In the genomic region with DNA sequence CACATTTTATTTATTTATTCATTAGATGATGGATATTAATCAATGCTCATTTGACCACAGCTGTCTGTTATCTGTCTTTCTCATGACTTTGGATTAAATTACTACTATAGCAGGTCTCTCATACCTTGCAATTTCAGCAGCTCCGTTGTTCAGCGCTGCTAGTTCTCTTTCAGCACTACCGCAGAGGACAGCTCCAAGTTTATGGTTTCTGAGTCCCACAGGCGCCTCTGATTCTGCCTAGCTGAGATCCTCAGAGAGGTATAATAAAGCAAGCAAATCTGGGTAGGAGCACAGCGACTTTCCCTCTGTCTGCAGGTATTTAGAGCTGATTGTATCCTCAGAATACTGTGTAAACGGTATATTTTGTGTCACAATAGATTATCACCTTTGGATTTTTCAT, we compare ENCODE assay signal across 12 cellular contexts.
A peak's percentile ranks its signal among the peaks of the same experiment; 100 is the strongest.
DNase-seq lines count a peak whose midpoint lies in the region; ATAC-seq, FAIRE-seq and TF ChIP-seq lines count a peak whose summit lies in the region.
"Had no signal": no experiment of that assay in that cellular context is flagged by ENCODE, and none has a peak within 500 bp of the region (broad histone marks: within the 10 kb centered on the region; RNA-seq: fewer than 3 reads in every experiment).

No MANE protein-coding gene starts in this region.

- DNase-seq in COLO829 (ENCODE audit: low spot score) = peak; percentile 2
- peak; percentile 12 for DNase-seq in HEK293T (ENCODE audit: extremely low spot score)
- peak; percentile 3 for DNase-seq in SK-N-MC (ENCODE audit: low read depth, low spot score)
- peak; percentile 44 for DNase-seq in kidney glomerular epithelial cell (lab: John Stamatoyannopoulos, UW)
- DNase-seq in GM19239 (ENCODE audit: insufficient read length, low spot score) = no peak
- DNase-seq in CD8-positive, alpha-beta T cell = no peak
- no peak for DNase-seq in stimulated activated CD4-positive, alpha-beta T cell treated with anti-CD3 and anti-CD28 coated beads, Interleukin-2, amount 100 ng/mL, for 24 hours
- DNase-seq: activated T-cell treated with anti-CD3 and anti-CD28 coated beads for 4 hours; NCI-H2029 treated with DMSO at 0.1 percent for 48 hours; stimulated activated naive B cell treated with anti-CD40 and anti-IgM and Interleukin-4, amounts not matched to agents 10 μg/mL and 1 μg/mL and 100 μg/mL, for 72 hours had no signal

- no peaks in the 10 kb centered on the region for H3K27me3 Mint-ChIP-seq in CD8-positive, alpha-beta T cell (ENCODE audit: low read depth)
- H3K27me3 Mint-ChIP-seq: stimulated activated naive B cell treated with anti-CD40 and anti-IgM and Interleukin-4, amounts not matched to agents 10 μg/mL and 1 μg/mL and 100 μg/mL, for 72 hours had no signal

- no peak overlapping the region for H3K9ac ChIP-seq in SK-N-MC (ENCODE audit: insufficient read length)

- no peak for ATAC-seq in GM18519 (IDR thresholded peaks at IDR 0.05; ENCODE audit: low FRiP score, unreplicated experiment)
- ATAC-seq in CD8-positive, alpha-beta T cell = no peak
- ATAC-seq: stimulated activated naive B cell treated with anti-CD40 and anti-IgM and Interleukin-4, amounts not matched to agents 10 μg/mL and 1 μg/mL and 100 μg/mL, for 72 hours had no signal

- H3K27ac Mint-ChIP-seq in CD8-positive, alpha-beta T cell = no peak overlapping the region
- H3K27ac Mint-ChIP-seq: stimulated activated naive B cell treated with anti-CD40 and anti-IgM and Interleukin-4, amounts not matched to agents 10 μg/mL and 1 μg/mL and 100 μg/mL, for 72 hours had no signal

- no peak overlapping the region for H3K4me3 ChIP-seq in SK-N-MC
- H3K4me3 ChIP-seq in CD8-positive, alpha-beta T cell (ENCODE audit: low read depth, low read length) = no peak overlapping the region

- POLR2A ChIA-PET in HEK293T (lab: Yijun Ruan, JAX) = no interaction called here
- POLR2A ChIA-PET in CD8-positive, alpha-beta T cell (lab: Charles Lee) = no interaction called here

- no peaks in the 10 kb centered on the region for H3K36me3 ChIP-seq in SK-N-MC (ENCODE audit: insufficient read depth, low read length)
- H3K36me3 ChIP-seq in CD8-positive, alpha-beta T cell (ENCODE audit: insufficient read depth, low read length) = no peaks in the 10 kb centered on the region

- H3K27me3 ChIP-seq in CD8-positive, alpha-beta T cell (ENCODE audit: insufficient read depth, low read length) = no peaks in the 10 kb centered on the region

- peaks cover 13% of the 10 kb centered on the region for H3K9me3 Mint-ChIP-seq in CD8-positive, alpha-beta T cell

- no peak overlapping the region for H3K27ac ChIP-seq in SK-N-MC
- no peak overlapping the region for H3K27ac ChIP-seq in CD8-positive, alpha-beta T cell (ENCODE audit: low read depth, low read length)

- TF ChIP-seq CTCF in CD8-positive, alpha-beta T cell (IDR thresholded peaks at IDR 0.05) = no peak

- H3K4me1 ChIP-seq in CD8-positive, alpha-beta T cell (ENCODE audit: insufficient read depth, low read length) = no peaks in the 10 kb centered on the region

- H3K4me1 Mint-ChIP-seq in CD8-positive, alpha-beta T cell (ENCODE audit: low read depth) = no peaks in the 10 kb centered on the region
- H3K4me1 Mint-ChIP-seq: stimulated activated naive B cell treated with anti-CD40 and anti-IgM and Interleukin-4, amounts not matched to agents 10 μg/mL and 1 μg/mL and 100 μg/mL, for 72 hours had no signal

- H3K4me3 Mint-ChIP-seq in CD8-positive, alpha-beta T cell = no peak overlapping the region
- H3K4me3 Mint-ChIP-seq: stimulated activated naive B cell treated with anti-CD40 and anti-IgM and Interleukin-4, amounts not matched to agents 10 μg/mL and 1 μg/mL and 100 μg/mL, for 72 hours had no signal

- intact Hi-C loops in CD8-positive, alpha-beta T cell (cut with DNase I, micrococcal nuclease) = no loop called here

- H3K9me3 ChIP-seq in SK-N-MC (ENCODE audit: low read depth, low read length) = no peaks in the 10 kb centered on the region
- H3K9me3 ChIP-seq in CD8-positive, alpha-beta T cell (ENCODE audit: low read length) = no peaks in the 10 kb centered on the region

- CTCF ChIA-PET in HEK293T (lab: Yijun Ruan, JAX) = no interaction called here
- CTCF ChIA-PET in CD8-positive, alpha-beta T cell (lab: Charles Lee) = no interaction called here

- no peaks in the 10 kb centered on the region for H3K36me3 Mint-ChIP-seq in CD8-positive, alpha-beta T cell
- H3K36me3 Mint-ChIP-seq: stimulated activated naive B cell treated with anti-CD40 and anti-IgM and Interleukin-4, amounts not matched to agents 10 μg/mL and 1 μg/mL and 100 μg/mL, for 72 hours had no signal

- no peak for FAIRE-seq in GM19239 (lab: Jason Lieb, UNC)
- FAIRE-seq: GM18507 had no signal

TF ChIP-seq in HEK293T, 16 proteins besides CTCF, POLR2A, EP300 and RAD21:
- no peak for TF ChIP-seq SP1 (IDR thresholded peaks at IDR 0.05)
- no peak for TF ChIP-seq TARDBP (IDR thresholded peaks at IDR 0.05)
- TF ChIP-seq, protein P1, sequence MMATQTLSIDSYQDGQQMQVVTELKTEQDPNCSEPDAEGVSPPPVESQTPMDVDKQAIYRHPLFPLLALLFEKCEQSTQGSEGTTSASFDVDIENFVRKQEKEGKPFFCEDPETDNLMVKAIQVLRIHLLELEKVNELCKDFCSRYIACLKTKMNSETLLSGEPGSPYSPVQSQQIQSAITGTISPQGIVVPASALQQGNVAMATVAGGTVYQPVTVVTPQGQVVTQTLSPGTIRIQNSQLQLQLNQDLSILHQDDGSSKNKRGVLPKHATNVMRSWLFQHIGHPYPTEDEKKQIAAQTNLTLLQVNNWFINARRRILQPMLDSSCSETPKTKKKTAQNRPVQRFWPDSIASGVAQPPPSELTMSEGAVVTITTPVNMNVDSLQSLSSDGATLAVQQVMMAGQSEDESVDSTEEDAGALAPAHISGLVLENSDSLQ (IDR thresholded peaks at IDR 0.05) = no peak
- no peak for TF ChIP-seq ELF4 (IDR thresholded peaks at IDR 0.05)
- TF ChIP-seq BHLHE40 (IDR thresholded peaks at IDR 0.05; ENCODE audit: borderline replicate concordance) = no peak
- no peak for TF ChIP-seq FOXM1 (IDR thresholded peaks at IDR 0.05; ENCODE audit: borderline replicate concordance)
- no peak for TF ChIP-seq CTBP1 (IDR thresholded peaks at IDR 0.05; ENCODE audit: borderline replicate concordance)
- TF ChIP-seq ZNF384 (IDR thresholded peaks at IDR 0.05) = no peak

Comparison
In these comparisons a context has a peak if more than half of its experiments do, and no peak if none do; other contexts are left out.
1. DNase-seq: peak in COLO829 (single experiment), HEK293T (single experiment), SK-N-MC (single experiment) and kidney glomerular epithelial cell (single experiment); none in GM19239 (single experiment), CD8-positive, alpha-beta T cell (0 of 7) and stimulated activated CD4-positive, alpha-beta T cell treated with anti-CD3 and anti-CD28 coated beads, Interleukin-2, amount 100 ng/mL, for 24 hours (0 of 2).